Comparison of ENCODE assay signal across 8 cellular contexts in genomic region chr22:41446057-41446501, GRCh38. TPM values are rescaled to one million over a fixed set of nuclear protein-coding genes. Genes with fewer than 3 reads are reported as not detected.
A peak's percentile ranks its signal among the peaks of the same experiment; 100 is the strongest.
DNase-seq lines count a peak whose midpoint lies in the region; ATAC-seq and TF ChIP-seq lines count a peak whose summit lies in the region.

No MANE protein-coding gene starts in this region.

- in situ Hi-C loops in astrocyte of the spinal cord (cut with HindIII; ENCODE audit: low sequenced_read_pairs) = no loop called here

- no peaks in the 10 kb centered on the region for H3K27me3 ChIP-seq in CD4-positive, alpha-beta T cell (ENCODE audit: control insufficient read depth, insufficient read depth, low read length)
- H3K27me3 ChIP-seq in Loucy (ENCODE audit: insufficient read depth, low read length, poor library complexity, severe bottlenecking) (no peaks in the 10 kb centered on the region), stomach (no peaks in the 10 kb centered on the region)

- H3K4me3 ChIP-seq in Loucy (ENCODE audit: low read length, poor library complexity, severe bottlenecking) (peak overlapping the region; percentile 95), astrocyte of the spinal cord (ENCODE audit: low read depth, low read length) (peak overlapping the region; percentile 99), stomach (peak overlapping the region; percentile 93 to 100 (median 95))

- H3K79me2 ChIP-seq in Loucy (ENCODE audit: insufficient read depth, low read length) = peaks cover 67% of the 10 kb centered on the region

- peaks cover 19% of the 10 kb centered on the region for H3K4me1 ChIP-seq in Loucy (ENCODE audit: insufficient read depth, low read length, poor library complexity, severe bottlenecking)
- peaks cover 13 to 42% (median 39%) of the 10 kb centered on the region in 4 donors for H3K4me1 ChIP-seq in stomach

- H3K27ac ChIP-seq in CD4-positive, alpha-beta T cell (ENCODE audit: low read depth, low read length) = peak overlapping the region; percentile 97
- H3K27ac ChIP-seq in stomach = peak overlapping the region; percentile 98 to 100 (median 100)

- 0 to 2% (median 1%) methylated on average over 13 to 34 of the region's 34 CpGs for WGBS in stomach, 5 donors

- no peak for TF ChIP-seq CTCF in CD4-positive, alpha-beta T cell (IDR thresholded peaks at IDR 0.05)
- TF ChIP-seq CTCF in Loucy (conservative IDR thresholded peaks at IDR 0.05; ENCODE audit: low read length) (no peak), astrocyte of the spinal cord (IDR thresholded peaks at IDR 0.05; ENCODE audit: low read depth, low read length) (no peak), stomach (IDR thresholded peaks at IDR 0.05) (no peak)

- peaks cover 41% of the 10 kb centered on the region for H3K36me3 Mint-ChIP-seq in CD4-positive, alpha-beta T cell (ENCODE audit: low read depth)

- no peak for TF ChIP-seq EP300 in stomach (IDR thresholded peaks at IDR 0.05)

- peak overlapping the region; percentile 57; the same call in 1 of the 2 replicates for H2AFZ ChIP-seq in Loucy (ENCODE audit: low read length)

- H3K9me2 ChIP-seq in Loucy (replicated peaks; ENCODE audit: low read depth, low read length) = no peaks in the 10 kb centered on the region

- H3K9me3 ChIP-seq in CD4-positive, alpha-beta T cell (ENCODE audit: control insufficient read depth, low read length) = no peaks in the 10 kb centered on the region
- H3K9me3 ChIP-seq in Loucy (ENCODE audit: insufficient read depth, low read depth, low read length) = no peaks in the 10 kb centered on the region
- H3K9me3 ChIP-seq in stomach = no peaks in the 10 kb centered on the region

- H3K9ac ChIP-seq in Loucy (ENCODE audit: low read depth, low read length, poor library complexity, severe bottlenecking) = peak overlapping the region; percentile 97

- no peaks in the 10 kb centered on the region for H3K36me3 ChIP-seq in Loucy (ENCODE audit: insufficient read depth, low read length)
- peaks cover under 1 to 19% (median 15%) of the 10 kb centered on the region in 4 donors for H3K36me3 ChIP-seq in stomach

- H3K4me2 ChIP-seq in Loucy (ENCODE audit: low read depth, low read length, poor library complexity, severe bottlenecking) = peak overlapping the region; percentile 92

- H3F3A ChIP-seq in Loucy (ENCODE audit: low read depth) = no peaks in the 10 kb centered on the region

- no peaks in the 10 kb centered on the region for H3K9me3 Mint-ChIP-seq in CD4-positive, alpha-beta T cell

- peaks cover 25% of the 10 kb centered on the region for H4K20me1 ChIP-seq in Loucy (ENCODE audit: insufficient read depth, low read length, poor library complexity, severe bottlenecking)

- TF ChIP-seq POLR2A in stomach (IDR thresholded peaks at IDR 0.05) = no peak

- H3K4me3 Mint-ChIP-seq in CD4-positive, alpha-beta T cell = peak overlapping the region; percentile 90

- H3K27ac Mint-ChIP-seq in CD4-positive, alpha-beta T cell = peak overlapping the region; percentile 95

- ATAC-seq in CD4-positive, alpha-beta T cell (ENCODE audit: poor library complexity) = no peak
- peak; percentile 1 for ATAC-seq in left colon
- no peak for ATAC-seq in GM21723 (IDR thresholded peaks at IDR 0.05; ENCODE audit: unreplicated experiment)

- DNase-seq in CD4-positive, alpha-beta T cell = peak in 2 of 10 experiments; percentile 2 to 4
- DNase-seq in astrocyte of the spinal cord (ENCODE audit: low read depth, low spot score) = no peak
- peak; percentile 35 to 58 for DNase-seq in left colon
- peak; percentile 34 for DNase-seq in stomach
- DNase-seq in middle frontal gyrus (ENCODE audit: extremely low spot score, low spot score) = no peak
- DNase-seq in NCI-H1436 treated with DMSO at 0.1 percent for 48 hours (lab: John Stamatoyannopoulos, UW) = no peak

- H3K27me3 Mint-ChIP-seq in CD4-positive, alpha-beta T cell = no peaks in the 10 kb centered on the region

- peaks cover 42% of the 10 kb centered on the region for H3K4me1 Mint-ChIP-seq in CD4-positive, alpha-beta T cell (ENCODE audit: low read depth)

- POLR2A ChIA-PET in CD4-positive, alpha-beta T cell (lab: Charles Lee) = interaction anchor here (0.6 to 10.6 kb wide), 25 partner anchors 10 to 982 kb away, joined by 3 to 234 read pairs (median 6); partner anchors contain the start of genes ACO2, DESI1, PHF5A and PMM1

- CTCF ChIA-PET in CD4-positive, alpha-beta T cell (lab: Charles Lee) = interaction anchor here (1.4 to 1.9 kb wide), 4 partner anchors 22 to 81 kb away, joined by 4 to 7 read pairs (median 5); partner anchors contain the start of genes ACO2 and PHF5A

- intact Hi-C loops in CD4-positive, alpha-beta T cell (cut with DNase I, micrococcal nuclease) = loop anchor here (1.0 to 10.0 kb wide), 5 partner anchors 23 to 176 kb away; partner anchors contain the start of genes RANGAP1 (in 2 of the 2), ACO2 (in 1 of the 2), DESI1 (in 1 of the 2) and TEF (in 1 of the 2)
- intact Hi-C loops in left colon (cut with DNase I, micrococcal nuclease) (no loop called here), stomach (cut with DNase I; ENCODE audit: low total_unique reads) (no loop called here)

RNA-seq across cellular contexts. Expression of gene TOB2, which starts 0.5 kb away (rescaled TPM):
- 10 to 100 TPM; 21.0 to 26.7 TPM for total RNA-seq in CD4-positive, alpha-beta T cell
- total RNA-seq in left colon (10 to 100 TPM; 57.5 to 66.7 TPM), stomach (10 to 100 TPM; 19.8 to 42.4 (median 31.5) TPM)
- polyA plus RNA-seq in stomach = 10 to 100 TPM; 11.0 to 17.1 (median 13.0) TPM

RNA-seq across cellular contexts. Expression of gene PHF5A, which starts 22.4 kb away (rescaled TPM):
- total RNA-seq in CD4-positive, alpha-beta T cell = 10 to 100 TPM; 41.3 to 44.2 TPM
- total RNA-seq in left colon (10 to 100 TPM; 32.1 to 35.3 TPM), stomach (10 to 100 TPM in 4 of 5 donors, under 1 TPM in 1; 0.58 to 54.5 (median 28.8) TPM)
- polyA plus RNA-seq in stomach = 10 to 100 TPM; 42.8 to 51.9 (median 48.0) TPM

RNA-seq across cellular contexts. Expression of gene ACO2, which starts 22.8 kb away (rescaled TPM):
- total RNA-seq in CD4-positive, alpha-beta T cell = 10 to 100 TPM; 69.5 to 71.9 TPM
- 100 to 1,000 TPM; 271 to 289 TPM for total RNA-seq in left colon
- total RNA-seq in stomach = 100 to 1,000 TPM in 3 of 5 donors, 10 to 100 TPM in 2; 87.0 to 238 (median 116) TPM
- polyA plus RNA-seq in stomach = 10 to 100 TPM; 46.6 to 51.5 (median 51.1) TPM

Comparison
In these comparisons a context has a peak if more than half of its experiments do, and no peak if none do; other contexts are left out.
1. DNase-seq: peak in left colon (2 of 2) and stomach (single experiment); none in astrocyte of the spinal cord (single experiment), middle frontal gyrus (single experiment) and NCI-H1436 treated with DMSO at 0.1 percent for 48 hours (single experiment).
2. intact Hi-C loops: an anchor here in CD4-positive, alpha-beta T cell (1.0 to 10.0 kb wide); none called in left colon and stomach.
3. Peak in every context shown above with its lines, with median percentiles within 50 percentile points of each other: H3K4me3 ChIP-seq.